In the genomic region with DNA sequence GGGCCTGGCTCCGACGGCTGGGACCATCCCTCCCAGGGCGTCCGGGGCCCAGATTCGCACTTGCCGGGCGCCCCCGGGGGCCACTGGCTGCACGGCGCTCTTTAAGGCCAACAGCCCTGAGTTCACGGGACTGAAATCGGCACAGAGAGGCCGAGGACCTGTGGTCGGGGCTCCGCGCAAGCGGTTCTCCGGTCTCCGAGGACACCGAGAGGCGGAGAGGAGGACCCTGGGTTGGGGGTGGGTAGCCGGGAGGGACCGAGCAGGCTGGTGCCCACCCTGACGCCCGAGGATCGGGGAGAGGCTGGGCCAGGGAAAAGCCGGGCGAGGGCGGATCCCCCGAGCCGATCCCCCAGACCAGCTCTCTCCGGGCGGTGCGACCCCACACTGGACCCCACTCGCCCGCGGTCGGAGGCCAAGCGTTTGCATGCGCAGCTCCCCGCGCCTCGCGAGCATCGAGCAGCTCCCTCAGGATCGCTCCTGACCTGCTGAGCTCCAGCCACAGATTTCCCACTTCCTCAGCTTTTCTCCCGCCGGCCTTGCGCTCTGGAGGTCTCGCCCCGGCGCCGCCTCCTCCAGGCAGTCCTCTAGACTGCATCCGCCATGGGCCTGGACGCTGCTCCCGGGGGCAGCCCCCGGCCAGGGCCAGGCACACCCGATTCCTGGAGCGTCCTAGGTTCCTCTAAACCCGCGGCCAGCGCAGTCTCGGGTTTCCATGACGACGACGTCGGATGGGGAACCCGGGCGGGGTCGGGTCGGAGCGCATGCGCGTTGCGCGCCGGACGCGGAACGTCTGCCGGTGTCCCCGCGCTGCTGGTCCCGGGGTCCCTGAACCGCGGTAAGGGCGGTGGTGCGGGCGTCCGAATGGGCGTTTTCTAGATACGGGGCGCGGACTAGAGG, we compare ENCODE assay signal across 1 cellular context.
A peak's percentile ranks its signal among the peaks of the same experiment; 100 is the strongest.
TF ChIP-seq lines count a peak whose summit lies in the region.

No MANE protein-coding gene starts in this region.

TF ChIP-seq in HEK293, 187 proteins besides CTCF, POLR2A, EP300 and RAD21 (continued from another document and continues in another):
- TF ChIP-seq INSM2 (tag by site-specific recombination; IDR thresholded peaks at IDR 0.05) (no peak), ZNF707 (tag by site-specific recombination; IDR thresholded peaks at IDR 0.05) (no peak), KLF8 (tag by site-specific recombination; IDR thresholded peaks at IDR 0.05) (peak; percentile 57; the same call in 1 of the 2 replicates), ZNF184 (tag by site-specific recombination; IDR thresholded peaks at IDR 0.05) (no peak), ZNF621 (tag by site-specific recombination; IDR thresholded peaks at IDR 0.05) (no peak), ZNF426 (tag by site-specific recombination; IDR thresholded peaks at IDR 0.05) (no peak), ZNF302 (tag by site-specific recombination; IDR thresholded peaks at IDR 0.05; ENCODE audit: low read depth) (no peak), ZBTB1 (tag by site-specific recombination; IDR thresholded peaks at IDR 0.05) (no peak), SALL2 (tag by site-specific recombination; IDR thresholded peaks at IDR 0.05; ENCODE audit: borderline replicate concordance) (no peak), YY1 (tag by site-specific recombination; IDR thresholded peaks at IDR 0.05) (no peak), GLIS2 (tag by site-specific recombination; IDR thresholded peaks at IDR 0.05) (peak; percentile 81), ZNF560 (tag by site-specific recombination; IDR thresholded peaks at IDR 0.05; ENCODE audit: borderline replicate concordance) (no peak), ZBTB49 (tag by site-specific recombination; IDR thresholded peaks at IDR 0.05; ENCODE audit: low read depth) (no peak), ZBTB17 (tag by site-specific recombination; IDR thresholded peaks at IDR 0.05) (peak; percentile 92), ZNF266 (tag by site-specific recombination; IDR thresholded peaks at IDR 0.05; ENCODE audit: low read depth) (no peak), ZNF416 (tag by site-specific recombination; IDR thresholded peaks at IDR 0.05) (no peak), KLF16 (tag by site-specific recombination; IDR thresholded peaks at IDR 0.05) (peak; percentile 19; the same call in 1 of the 2 replicates), ZNF513 (tag by site-specific recombination; IDR thresholded peaks at IDR 0.05) (no peak), ZNF768 (tag by site-specific recombination; IDR thresholded peaks at IDR 0.05) (no peak), ZNF561 (tag by site-specific recombination; IDR thresholded peaks at IDR 0.05; ENCODE audit: borderline replicate concordance) (peak; percentile 40; the same call in 1 of the 2 replicates), ZNF341 (tag by site-specific recombination; IDR thresholded peaks at IDR 0.05; ENCODE audit: low read depth) (no peak), ZNF324 (tag by site-specific recombination; IDR thresholded peaks at IDR 0.05) (no peak), ZNF112 (tag by site-specific recombination; IDR thresholded peaks at IDR 0.05) (no peak), ZNF146 (tag by site-specific recombination; IDR thresholded peaks at IDR 0.05) (no peak), SP7 (tag by site-specific recombination; IDR thresholded peaks at IDR 0.05) (peak; percentile 57), TRIM28 (IDR thresholded peaks at IDR 0.05; ENCODE audit: borderline replicate concordance, low read length) (no peak), YY2 (tag by site-specific recombination; IDR thresholded peaks at IDR 0.05) (no peak), ZSCAN23 (tag by site-specific recombination; IDR thresholded peaks at IDR 0.05) (no peak), FEZF1 (tag by site-specific recombination; IDR thresholded peaks at IDR 0.05) (no peak), ZSCAN16 (tag by site-specific recombination; IDR thresholded peaks at IDR 0.05) (no peak), ZNF596 (tag by site-specific recombination; IDR thresholded peaks at IDR 0.05) (no peak), ZNF157 (tag by site-specific recombination; IDR thresholded peaks at IDR 0.05) (no peak), ZNF701 (tag by site-specific recombination; IDR thresholded peaks at IDR 0.05) (no peak), ZNF654 (tag by site-specific recombination; IDR thresholded peaks at IDR 0.05; ENCODE audit: low read depth) (no peak), ZNF24 (tag by site-specific recombination; IDR thresholded peaks at IDR 0.05) (no peak), BCL11B (tag by site-specific recombination; IDR thresholded peaks at IDR 0.05; ENCODE audit: low read depth) (no peak)
- TF ChIP-seq, protein P1, sequence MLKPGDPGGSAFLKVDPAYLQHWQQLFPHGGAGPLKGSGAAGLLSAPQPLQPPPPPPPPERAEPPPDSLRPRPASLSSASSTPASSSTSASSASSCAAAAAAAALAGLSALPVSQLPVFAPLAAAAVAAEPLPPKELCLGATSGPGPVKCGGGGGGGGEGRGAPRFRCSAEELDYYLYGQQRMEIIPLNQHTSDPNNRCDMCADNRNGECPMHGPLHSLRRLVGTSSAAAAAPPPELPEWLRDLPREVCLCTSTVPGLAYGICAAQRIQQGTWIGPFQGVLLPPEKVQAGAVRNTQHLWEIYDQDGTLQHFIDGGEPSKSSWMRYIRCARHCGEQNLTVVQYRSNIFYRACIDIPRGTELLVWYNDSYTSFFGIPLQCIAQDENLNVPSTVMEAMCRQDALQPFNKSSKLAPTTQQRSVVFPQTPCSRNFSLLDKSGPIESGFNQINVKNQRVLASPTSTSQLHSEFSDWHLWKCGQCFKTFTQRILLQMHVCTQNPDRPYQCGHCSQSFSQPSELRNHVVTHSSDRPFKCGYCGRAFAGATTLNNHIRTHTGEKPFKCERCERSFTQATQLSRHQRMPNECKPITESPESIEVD (tag by site-specific recombination; IDR thresholded peaks at IDR 0.05): no peak
- TF ChIP-seq, protein P2, sequence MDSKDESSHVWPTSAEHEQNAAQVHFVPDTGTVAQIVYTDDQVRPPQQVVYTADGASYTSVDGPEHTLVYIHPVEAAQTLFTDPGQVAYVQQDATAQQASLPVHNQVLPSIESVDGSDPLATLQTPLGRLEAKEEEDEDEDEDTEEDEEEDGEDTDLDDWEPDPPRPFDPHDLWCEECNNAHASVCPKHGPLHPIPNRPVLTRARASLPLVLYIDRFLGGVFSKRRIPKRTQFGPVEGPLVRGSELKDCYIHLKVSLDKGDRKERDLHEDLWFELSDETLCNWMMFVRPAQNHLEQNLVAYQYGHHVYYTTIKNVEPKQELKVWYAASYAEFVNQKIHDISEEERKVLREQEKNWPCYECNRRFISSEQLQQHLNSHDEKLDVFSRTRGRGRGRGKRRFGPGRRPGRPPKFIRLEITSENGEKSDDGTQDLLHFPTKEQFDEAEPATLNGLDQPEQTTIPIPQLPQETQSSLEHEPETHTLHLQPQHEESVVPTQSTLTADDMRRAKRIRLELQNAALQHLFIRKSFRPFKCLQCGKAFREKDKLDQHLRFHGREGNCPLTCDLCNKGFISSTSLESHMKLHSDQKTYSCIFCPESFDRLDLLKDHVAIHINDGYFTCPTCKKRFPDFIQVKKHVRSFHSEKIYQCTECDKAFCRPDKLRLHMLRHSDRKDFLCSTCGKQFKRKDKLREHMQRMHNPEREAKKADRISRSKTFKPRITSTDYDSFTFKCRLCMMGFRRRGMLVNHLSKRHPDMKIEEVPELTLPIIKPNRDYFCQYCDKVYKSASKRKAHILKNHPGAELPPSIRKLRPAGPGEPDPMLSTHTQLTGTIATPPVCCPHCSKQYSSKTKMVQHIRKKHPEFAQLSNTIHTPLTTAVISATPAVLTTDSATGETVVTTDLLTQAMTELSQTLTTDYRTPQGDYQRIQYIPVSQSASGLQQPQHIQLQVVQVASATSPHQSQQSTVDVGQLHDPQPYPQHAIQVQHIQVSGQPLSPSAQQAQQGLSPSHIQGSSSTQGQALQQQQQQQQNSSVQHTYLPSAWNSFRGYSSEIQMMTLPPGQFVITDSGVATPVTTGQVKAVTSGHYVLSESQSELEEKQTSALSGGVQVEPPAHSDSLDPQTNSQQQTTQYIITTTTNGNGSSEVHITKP (tag by site-specific recombination; IDR thresholded peaks at IDR 0.05): no peak
- TF ChIP-seq, protein P3, sequence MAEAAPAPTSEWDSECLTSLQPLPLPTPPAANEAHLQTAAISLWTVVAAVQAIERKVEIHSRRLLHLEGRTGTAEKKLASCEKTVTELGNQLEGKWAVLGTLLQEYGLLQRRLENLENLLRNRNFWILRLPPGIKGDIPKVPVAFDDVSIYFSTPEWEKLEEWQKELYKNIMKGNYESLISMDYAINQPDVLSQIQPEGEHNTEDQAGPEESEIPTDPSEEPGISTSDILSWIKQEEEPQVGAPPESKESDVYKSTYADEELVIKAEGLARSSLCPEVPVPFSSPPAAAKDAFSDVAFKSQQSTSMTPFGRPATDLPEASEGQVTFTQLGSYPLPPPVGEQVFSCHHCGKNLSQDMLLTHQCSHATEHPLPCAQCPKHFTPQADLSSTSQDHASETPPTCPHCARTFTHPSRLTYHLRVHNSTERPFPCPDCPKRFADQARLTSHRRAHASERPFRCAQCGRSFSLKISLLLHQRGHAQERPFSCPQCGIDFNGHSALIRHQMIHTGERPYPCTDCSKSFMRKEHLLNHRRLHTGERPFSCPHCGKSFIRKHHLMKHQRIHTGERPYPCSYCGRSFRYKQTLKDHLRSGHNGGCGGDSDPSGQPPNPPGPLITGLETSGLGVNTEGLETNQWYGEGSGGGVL (tag by site-specific recombination; IDR thresholded peaks at IDR 0.05): no peak
- TF ChIP-seq, protein P4, sequence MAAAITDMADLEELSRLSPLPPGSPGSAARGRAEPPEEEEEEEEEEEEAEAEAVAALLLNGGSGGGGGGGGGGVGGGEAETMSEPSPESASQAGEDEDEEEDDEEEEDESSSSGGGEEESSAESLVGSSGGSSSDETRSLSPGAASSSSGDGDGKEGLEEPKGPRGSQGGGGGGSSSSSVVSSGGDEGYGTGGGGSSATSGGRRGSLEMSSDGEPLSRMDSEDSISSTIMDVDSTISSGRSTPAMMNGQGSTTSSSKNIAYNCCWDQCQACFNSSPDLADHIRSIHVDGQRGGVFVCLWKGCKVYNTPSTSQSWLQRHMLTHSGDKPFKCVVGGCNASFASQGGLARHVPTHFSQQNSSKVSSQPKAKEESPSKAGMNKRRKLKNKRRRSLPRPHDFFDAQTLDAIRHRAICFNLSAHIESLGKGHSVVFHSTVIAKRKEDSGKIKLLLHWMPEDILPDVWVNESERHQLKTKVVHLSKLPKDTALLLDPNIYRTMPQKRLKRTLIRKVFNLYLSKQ (tag by site-specific recombination; IDR thresholded peaks at IDR 0.05; ENCODE audit: borderline replicate concordance): no peak
- TF ChIP-seq, protein P5, sequence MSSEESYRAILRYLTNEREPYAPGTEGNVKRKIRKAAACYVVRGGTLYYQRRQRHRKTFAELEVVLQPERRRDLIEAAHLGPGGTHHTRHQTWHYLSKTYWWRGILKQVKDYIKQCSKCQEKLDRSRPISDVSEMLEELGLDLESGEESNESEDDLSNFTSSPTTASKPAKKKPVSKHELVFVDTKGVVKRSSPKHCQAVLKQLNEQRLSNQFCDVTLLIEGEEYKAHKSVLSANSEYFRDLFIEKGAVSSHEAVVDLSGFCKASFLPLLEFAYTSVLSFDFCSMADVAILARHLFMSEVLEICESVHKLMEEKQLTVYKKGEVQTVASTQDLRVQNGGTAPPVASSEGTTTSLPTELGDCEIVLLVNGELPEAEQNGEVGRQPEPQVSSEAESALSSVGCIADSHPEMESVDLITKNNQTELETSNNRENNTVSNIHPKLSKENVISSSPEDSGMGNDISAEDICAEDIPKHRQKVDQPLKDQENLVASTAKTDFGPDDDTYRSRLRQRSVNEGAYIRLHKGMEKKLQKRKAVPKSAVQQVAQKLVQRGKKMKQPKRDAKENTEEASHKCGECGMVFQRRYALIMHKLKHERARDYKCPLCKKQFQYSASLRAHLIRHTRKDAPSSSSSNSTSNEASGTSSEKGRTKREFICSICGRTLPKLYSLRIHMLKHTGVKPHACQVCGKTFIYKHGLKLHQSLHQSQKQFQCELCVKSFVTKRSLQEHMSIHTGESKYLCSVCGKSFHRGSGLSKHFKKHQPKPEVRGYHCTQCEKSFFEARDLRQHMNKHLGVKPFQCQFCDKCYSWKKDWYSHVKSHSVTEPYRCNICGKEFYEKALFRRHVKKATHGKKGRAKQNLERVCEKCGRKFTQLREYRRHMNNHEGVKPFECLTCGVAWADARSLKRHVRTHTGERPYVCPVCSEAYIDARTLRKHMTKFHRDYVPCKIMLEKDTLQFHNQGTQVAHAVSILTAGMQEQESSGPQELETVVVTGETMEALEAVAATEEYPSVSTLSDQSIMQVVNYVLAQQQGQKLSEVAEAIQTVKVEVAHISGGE (tag by site-specific recombination; conservative IDR thresholded peaks at IDR 0.05; ENCODE audit: low read depth): peak; percentile 92
